In the genomic region with DNA sequence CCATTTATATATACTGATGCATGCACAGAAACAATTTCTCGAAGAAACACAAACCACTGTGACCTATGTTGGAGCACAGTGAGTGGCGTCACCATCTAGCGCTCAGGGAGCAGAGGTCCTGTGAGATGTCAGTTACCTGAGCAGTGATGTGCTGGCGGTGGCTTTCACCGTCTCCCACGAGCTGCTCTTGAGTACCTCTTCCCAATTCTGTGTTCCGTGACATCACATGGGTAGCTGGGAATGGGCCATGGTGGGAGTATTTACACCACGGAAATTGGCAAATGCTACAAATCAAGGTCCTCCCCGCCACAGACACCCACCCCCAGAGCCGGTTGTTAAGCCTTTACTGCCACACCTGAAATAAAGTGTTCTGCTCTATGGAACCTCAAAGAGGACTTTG, we compare ENCODE assay signal across 5 cellular contexts. TPM values are rescaled to one million over a fixed set of nuclear protein-coding genes. Genes with fewer than 3 reads are reported as not detected.
"Had no signal": no experiment of that assay in that cellular context is flagged by ENCODE, and none has a peak within 500 bp of the region (broad histone marks: within the 10 kb centered on the region; RNA-seq: fewer than 3 reads in every experiment).

No MANE protein-coding gene starts in this region.

- H3K27ac Mint-ChIP-seq: GM23338, H9, IgD-negative memory B cell had no signal

- H3K36me3 Mint-ChIP-seq: IgD-negative memory B cell had no signal

- H3K4me3 ChIP-seq: GM23338 had no signal

- H3K4me3 Mint-ChIP-seq: GM23338, H9, IgD-negative memory B cell had no signal

- H3K9me3 Mint-ChIP-seq: H9 had no signal

- DNase-seq: HCEC 1CT had no signal

RNA-seq across cellular contexts. Expression of gene GBX2, which starts 24.4 kb away (rescaled TPM):
- total RNA-seq: HT-29 had no signal
- polyA plus RNA-seq: IgD-negative memory B cell had no signal
